ENCODE assay signal across 1 cellular context in the genomic region with DNA sequence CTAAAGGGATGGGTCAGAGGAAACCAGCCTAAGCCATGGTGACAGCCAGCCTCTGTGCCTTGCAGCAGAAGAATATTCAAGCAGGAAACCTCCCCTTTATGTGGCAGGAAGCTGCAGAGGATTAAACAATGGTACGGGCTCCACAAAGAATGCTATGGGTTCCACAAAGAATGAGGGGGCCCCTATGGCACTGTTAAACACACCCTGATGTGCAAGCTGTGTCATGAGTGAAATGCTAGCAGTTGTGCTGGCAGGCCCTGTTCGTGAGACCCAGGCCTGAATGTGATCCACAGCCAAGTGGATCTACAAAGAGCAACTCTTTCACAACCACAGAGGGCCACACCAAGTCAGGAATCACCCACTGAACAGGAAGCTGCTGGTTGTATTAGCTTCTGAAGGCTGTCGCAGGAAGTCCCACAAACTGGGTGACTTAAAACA.
TF ChIP-seq lines count a peak whose summit lies in the region.

No MANE protein-coding gene starts in this region.

TF ChIP-seq in H1, 55 proteins besides CTCF, POLR2A, EP300 and RAD21 (continued from another document):
- TF ChIP-seq, protein P1, sequence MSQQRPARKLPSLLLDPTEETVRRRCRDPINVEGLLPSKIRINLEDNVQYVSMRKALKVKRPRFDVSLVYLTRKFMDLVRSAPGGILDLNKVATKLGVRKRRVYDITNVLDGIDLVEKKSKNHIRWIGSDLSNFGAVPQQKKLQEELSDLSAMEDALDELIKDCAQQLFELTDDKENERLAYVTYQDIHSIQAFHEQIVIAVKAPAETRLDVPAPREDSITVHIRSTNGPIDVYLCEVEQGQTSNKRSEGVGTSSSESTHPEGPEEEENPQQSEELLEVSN (IDR thresholded peaks at IDR 0.05), result no peak
- no peak for TF ChIP-seq ZNF274 (IDR thresholded peaks at IDR 0.05; ENCODE audit: borderline replicate concordance, extremely low read depth, low read length)
TF ChIP-seq in H1: peak in this region for 0.
